Comparison of ENCODE assay signal across 10 cellular contexts in genomic region chr2:47771211-47771610, GRCh38. TPM values are rescaled to one million over a fixed set of nuclear protein-coding genes. Genes with fewer than 3 reads are reported as not detected.
DNase-seq lines count a peak whose midpoint lies in the region; ATAC-seq and TF ChIP-seq lines count a peak whose summit lies in the region.
"Had no signal": no experiment of that assay in that cellular context is flagged by ENCODE, and none has a peak within 500 bp of the region (broad histone marks: within the 10 kb centered on the region; RNA-seq: fewer than 3 reads in every experiment).

No MANE protein-coding gene starts in this region.

- no peak overlapping the region for H3K9ac ChIP-seq in DND-41 (ENCODE audit: low read depth, low read length)

- DNase-seq in DND-41 (no peak), MG63 (peak; percentile 64), brain pericyte (ENCODE audit: low read depth, low spot score) (peak; percentile 46), myocyte (ENCODE audit: low read depth) (peak; percentile 71), NCI-H2227 treated with DMSO at 0.1 percent for 48 hours (lab: John Stamatoyannopoulos, UW) (no peak), GM13976 (ENCODE audit: low spot score) (no peak)
- DNase-seq in activated naive CD8-positive, alpha-beta T cell treated with anti-CD3 and anti-CD28 coated beads for 36 hours = no peak

- H3K9me3 ChIP-seq in DND-41 (ENCODE audit: insufficient read depth, low read length, severe bottlenecking) = no peaks in the 10 kb centered on the region
- H3K9me3 ChIP-seq in MG63 = peaks cover 8% of the 10 kb centered on the region
- H3K9me3 ChIP-seq: neutrophil had no signal

- TF ChIP-seq CTCF in DND-41 (IDR thresholded peaks at IDR 0.05; ENCODE audit: borderline replicate concordance, extremely low read depth, low read length, poor library complexity, severe bottlenecking) = no peak
- TF ChIP-seq CTCF in GM13976 (IDR thresholded peaks at IDR 0.05; ENCODE audit: borderline replicate concordance, control extremely low read depth, extremely low read depth, insufficient read depth, missing control alignments) = no peak

- H3K36me3 Mint-ChIP-seq in activated naive CD8-positive, alpha-beta T cell treated with anti-CD3 and anti-CD28 coated beads for 36 hours = no peaks in the 10 kb centered on the region

- H3K79me2 ChIP-seq in DND-41 (ENCODE audit: insufficient read depth, low read length) = no peaks in the 10 kb centered on the region

- H3K4me1 ChIP-seq in DND-41 (ENCODE audit: insufficient read depth, low read length) = peaks cover 9% of the 10 kb centered on the region

- no peak overlapping the region for H3K4me3 Mint-ChIP-seq in activated naive CD8-positive, alpha-beta T cell treated with anti-CD3 and anti-CD28 coated beads for 36 hours

- no peaks in the 10 kb centered on the region for H3K27me3 Mint-ChIP-seq in activated naive CD8-positive, alpha-beta T cell treated with anti-CD3 and anti-CD28 coated beads for 36 hours

- no peaks in the 10 kb centered on the region for H3K9me3 Mint-ChIP-seq in activated naive CD8-positive, alpha-beta T cell treated with anti-CD3 and anti-CD28 coated beads for 36 hours

- no peak overlapping the region for H3K27ac ChIP-seq in DND-41 (ENCODE audit: low read length)
- H3K27ac ChIP-seq: cardiac muscle cell, neutrophil had no signal

- no peaks in the 10 kb centered on the region for H4K20me1 ChIP-seq in DND-41 (ENCODE audit: insufficient read depth, low read length)

- no peak overlapping the region for H3K4me2 ChIP-seq in DND-41 (ENCODE audit: insufficient read depth, low read length)

- peaks cover 4% of the 10 kb centered on the region for H3K4me1 Mint-ChIP-seq in activated naive CD8-positive, alpha-beta T cell treated with anti-CD3 and anti-CD28 coated beads for 36 hours

- no peak overlapping the region for H3K27ac Mint-ChIP-seq in activated naive CD8-positive, alpha-beta T cell treated with anti-CD3 and anti-CD28 coated beads for 36 hours

- H3K36me3 ChIP-seq in DND-41 (ENCODE audit: insufficient read depth, low read length) (no peaks in the 10 kb centered on the region), MG63 (no peaks in the 10 kb centered on the region)
- H3K36me3 ChIP-seq: cardiac muscle cell, neutrophil had no signal

- H2AFZ ChIP-seq in DND-41 (ENCODE audit: low read depth, low read length) = peak overlapping the region; percentile 12

- H3K27me3 ChIP-seq in DND-41 (ENCODE audit: insufficient read depth, low read length, poor library complexity) (no peaks in the 10 kb centered on the region), MG63 (no peaks in the 10 kb centered on the region)
- H3K27me3 ChIP-seq: cardiac muscle cell had no signal

- ATAC-seq in DND-41 (ENCODE audit: insufficient read depth, low read depth) = no peak
- ATAC-seq in GM18502 (IDR thresholded peaks at IDR 0.05; ENCODE audit: poor library complexity, unreplicated experiment) = no peak

- H3K4me3 ChIP-seq in DND-41 (ENCODE audit: low read depth in 1 of 2, low read length in 2 of 2) (no peak overlapping the region), MG63 (no peak overlapping the region)
- H3K4me3 ChIP-seq: cardiac muscle cell had no signal

- in situ Hi-C loops in GM13976 (cut with MboI; ENCODE audit: low sequenced_read_pairs, unreplicated experiment) = no loop called here

RNA-seq across cellular contexts. Expression of gene MSH6, which starts 11.7 kb away (rescaled TPM):
- total RNA-seq in MG63 (2014; rRNA removed; shearing (Covaris generic); ENCODE audit: low replicate concordance) = 55.0 and 63.8 TPM in 2 replicates
- total RNA-seq in myocyte = 26.4 and 33.0 TPM in 2 replicates
- 13.0 TPM for polyA plus RNA-seq in myocyte (2012)
- 100 to 1,000 TPM; 163 to 173 TPM for total RNA-seq in activated naive CD8-positive, alpha-beta T cell treated with anti-CD3 and anti-CD28 coated beads for 36 hours

Comparison
In these comparisons a context has a peak if more than half of its experiments do, and no peak if none do; other contexts are left out.
1. DNase-seq: peak in MG63 (single experiment), brain pericyte (single experiment) and myocyte (single experiment); none in DND-41 (single experiment), NCI-H2227 treated with DMSO at 0.1 percent for 48 hours (single experiment), activated naive CD8-positive, alpha-beta T cell treated with anti-CD3 and anti-CD28 coated beads for 36 hours (single experiment) and GM13976 (single experiment).